Comparison of ENCODE assay signal across 8 cellular contexts in the genomic region with DNA sequence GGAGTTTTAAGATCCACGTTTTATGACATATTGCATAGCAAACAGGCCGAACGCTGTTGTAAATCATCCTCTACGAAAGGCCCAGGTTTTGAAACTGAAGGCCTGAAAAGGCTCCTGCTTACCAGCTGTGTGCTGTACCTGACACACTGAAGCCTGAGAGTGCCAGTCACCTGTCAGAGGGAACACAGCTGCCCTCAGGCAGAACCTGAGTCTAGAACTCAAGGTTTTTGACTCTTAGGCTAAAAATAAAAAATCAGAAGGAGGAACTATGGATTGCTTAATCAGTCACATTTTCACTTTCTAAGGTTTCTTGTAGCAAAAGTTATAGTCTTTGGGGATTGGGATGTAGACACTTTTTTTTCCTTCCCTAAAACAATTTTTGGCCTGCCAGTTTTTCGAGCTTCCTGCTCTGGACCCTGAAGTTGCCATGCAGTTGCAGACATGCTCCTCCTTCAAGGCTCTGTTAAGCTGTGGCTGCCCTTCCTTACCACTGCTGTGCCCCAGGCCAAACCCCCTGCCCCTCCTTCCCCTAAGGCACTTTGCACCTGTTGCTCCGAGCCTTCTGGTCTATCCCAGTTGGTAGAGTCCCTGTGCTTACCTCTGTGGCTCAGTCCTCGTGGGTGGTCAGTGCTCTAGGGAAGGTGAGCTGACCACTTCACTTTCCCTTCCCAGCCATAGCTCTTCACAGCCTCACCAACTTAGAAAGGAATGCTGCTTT. TPM values are rescaled to one million over a fixed set of nuclear protein-coding genes. Genes with fewer than 3 reads are reported as not detected.
A peak's percentile ranks its signal among the peaks of the same experiment; 100 is the strongest.
DNase-seq lines count a peak whose midpoint lies in the region; ATAC-seq and TF ChIP-seq lines count a peak whose summit lies in the region.

No MANE protein-coding gene starts in this region.

- peaks cover 3% of the 10 kb centered on the region for H3K36me3 Mint-ChIP-seq in activated naive CD4-positive, alpha-beta T cell treated with anti-CD3 and anti-CD28 coated beads for 36 hours (ENCODE audit: low read depth)
- H3K36me3 Mint-ChIP-seq in activated CD4-positive, alpha-beta memory T cell treated with anti-CD3 and anti-CD28 coated beads for 36 hours, result peaks cover 14% of the 10 kb centered on the region
- H3K36me3 Mint-ChIP-seq in type B pancreatic cell, result peaks cover 3% of the 10 kb centered on the region

- intact Hi-C loops in activated naive CD4-positive, alpha-beta T cell treated with anti-CD3 and anti-CD28 coated beads for 36 hours (cut with micrococcal nuclease), result loop anchor here (1.0 to 5.0 kb wide), 7 partner anchors 54 to 433 kb away; a partner anchor contains a TSS
- intact Hi-C loops in activated CD4-positive, alpha-beta memory T cell treated with anti-CD3 and anti-CD28 coated beads for 36 hours (cut with micrococcal nuclease), result loop anchor here (1.0 to 10.0 kb wide), 5 partner anchors 55 to 595 kb away; a partner anchor contains a TSS

- H3K9me3 Mint-ChIP-seq in activated naive CD4-positive, alpha-beta T cell treated with anti-CD3 and anti-CD28 coated beads for 36 hours, result no peaks in the 10 kb centered on the region
- H3K9me3 Mint-ChIP-seq in activated CD4-positive, alpha-beta memory T cell treated with anti-CD3 and anti-CD28 coated beads for 36 hours, result no peaks in the 10 kb centered on the region
- H3K9me3 Mint-ChIP-seq in type B pancreatic cell, result no peaks in the 10 kb centered on the region

- peak overlapping the region; percentile 59 for H3K27ac Mint-ChIP-seq in activated naive CD4-positive, alpha-beta T cell treated with anti-CD3 and anti-CD28 coated beads for 36 hours
- peak overlapping the region; percentile 46 for H3K27ac Mint-ChIP-seq in activated CD4-positive, alpha-beta memory T cell treated with anti-CD3 and anti-CD28 coated beads for 36 hours
- H3K27ac Mint-ChIP-seq in type B pancreatic cell, result peak overlapping the region; percentile 42

- POLR2A ChIA-PET in activated CD4-positive, alpha-beta memory T cell treated with anti-CD3 and anti-CD28 coated beads for 36 hours (lab: Charles Lee), result interaction anchor here (0.5 to 2.2 kb wide), 5 partner anchors 13 to 184 kb away, joined by 3 to 6 read pairs (median 3); a partner anchor contains a TSS

- TF ChIP-seq CTCF in type B pancreatic cell (conservative IDR thresholded peaks at IDR 0.05), result no peak

- ATAC-seq in GM19351 (IDR thresholded peaks at IDR 0.05; ENCODE audit: unreplicated experiment), result no peak
- no peak for ATAC-seq in GM21737 (IDR thresholded peaks at IDR 0.05; ENCODE audit: unreplicated experiment)

- peaks cover 33% of the 10 kb centered on the region for H3K4me1 Mint-ChIP-seq in activated naive CD4-positive, alpha-beta T cell treated with anti-CD3 and anti-CD28 coated beads for 36 hours (ENCODE audit: low read depth)
- H3K4me1 Mint-ChIP-seq in activated CD4-positive, alpha-beta memory T cell treated with anti-CD3 and anti-CD28 coated beads for 36 hours (ENCODE audit: low read depth), result peaks cover 18% of the 10 kb centered on the region
- H3K4me1 Mint-ChIP-seq in type B pancreatic cell (ENCODE audit: unreplicated experiment), result peaks cover 38% of the 10 kb centered on the region

- CTCF ChIA-PET in activated naive CD4-positive, alpha-beta T cell treated with anti-CD3 and anti-CD28 coated beads for 36 hours (lab: Charles Lee), result interaction anchor here (0.6 to 7.7 kb wide), 37 partner anchors 8 to 252 kb away, joined by 3 to 117 read pairs (median 5); a partner anchor contains a TSS
- CTCF ChIA-PET in activated CD4-positive, alpha-beta memory T cell treated with anti-CD3 and anti-CD28 coated beads for 36 hours (lab: Charles Lee), result interaction anchor here (0.6 to 9.1 kb wide), 39 partner anchors 8 to 596 kb away, joined by 3 to 174 read pairs (median 4); a partner anchor contains a TSS

- H3K27me3 Mint-ChIP-seq in activated naive CD4-positive, alpha-beta T cell treated with anti-CD3 and anti-CD28 coated beads for 36 hours (ENCODE audit: low read depth), result no peaks in the 10 kb centered on the region
- H3K27me3 Mint-ChIP-seq in activated CD4-positive, alpha-beta memory T cell treated with anti-CD3 and anti-CD28 coated beads for 36 hours, result no peaks in the 10 kb centered on the region
- H3K27me3 Mint-ChIP-seq in type B pancreatic cell, result no peaks in the 10 kb centered on the region

- no peak overlapping the region for H3K4me3 Mint-ChIP-seq in activated naive CD4-positive, alpha-beta T cell treated with anti-CD3 and anti-CD28 coated beads for 36 hours
- no peak overlapping the region for H3K4me3 Mint-ChIP-seq in activated CD4-positive, alpha-beta memory T cell treated with anti-CD3 and anti-CD28 coated beads for 36 hours
- H3K4me3 Mint-ChIP-seq in type B pancreatic cell, result peak overlapping the region; percentile 42

- no peak for DNase-seq in activated naive CD4-positive, alpha-beta T cell treated with anti-CD3 and anti-CD28 coated beads for 36 hours
- DNase-seq in activated naive CD4-positive, alpha-beta T cell treated with anti-CD3 and anti-CD28 coated beads, Interleukin-2, amount 50 U/mL, for 16 hours, result no peak
- DNase-seq in activated CD4-positive, alpha-beta memory T cell treated with anti-CD3 and anti-CD28 coated beads for 36 hours, result no peak
- DNase-seq in medulla oblongata (ENCODE audit: extremely low spot score) (peak; percentile 43), type B pancreatic cell (ENCODE audit: extremely low spot score, unreplicated experiment) (no peak), hippocampal formation (lab: John Stamatoyannopoulos, UW) (no peak)

RNA-seq across cellular contexts. Expression of a gene that starts 56.6 kb away (rescaled TPM):
- total RNA-seq in activated naive CD4-positive, alpha-beta T cell treated with anti-CD3 and anti-CD28 coated beads for 36 hours, result 10 to 100 TPM; 17.9 to 18.4 TPM
- total RNA-seq in activated CD4-positive, alpha-beta memory T cell treated with anti-CD3 and anti-CD28 coated beads for 36 hours, result 10 to 100 TPM; 14.4 to 14.8 TPM
- 13.1 and 14.1 TPM in 2 replicates for total RNA-seq in type B pancreatic cell (ENCODE audit: low replicate concordance)

RNA-seq across cellular contexts. Expression of a gene that starts 56.6 kb away (rescaled TPM):
- 10 to 100 TPM; 73.4 to 89.6 TPM for total RNA-seq in activated naive CD4-positive, alpha-beta T cell treated with anti-CD3 and anti-CD28 coated beads for 36 hours
- total RNA-seq in activated CD4-positive, alpha-beta memory T cell treated with anti-CD3 and anti-CD28 coated beads for 36 hours, result 100 to 1,000 TPM in 1 of 2 experiments, 10 to 100 TPM in 1; 100.0 to 107 TPM
- 16.8 and 32.8 TPM in 2 replicates for total RNA-seq in type B pancreatic cell (ENCODE audit: low replicate concordance)
